Comparison of ENCODE assay signal across 16 cellular contexts in genomic region chr7:1197997-1198632, GRCh38. TPM values are rescaled to one million over a fixed set of nuclear protein-coding genes. Genes with fewer than 3 reads are reported as not detected.
DNase-seq lines count a peak whose midpoint lies in the region; ATAC-seq and TF ChIP-seq lines count a peak whose summit lies in the region.
"Had no signal": no experiment of that assay in that cellular context is flagged by ENCODE, and none has a peak within 500 bp of the region (broad histone marks: within the 10 kb centered on the region; RNA-seq: fewer than 3 reads in every experiment).

No MANE protein-coding gene starts in this region.

- intact Hi-C loops in esophagus muscularis mucosa (cut with DNase I): loop anchor here (10.0 kb wide), 1 partner anchor 237 kb away; no protein-coding TSS in a partner anchor

- no peak for TF ChIP-seq CTCF in esophagus muscularis mucosa (IDR thresholded peaks at IDR 0.05)

- no peaks in the 10 kb centered on the region for H3K9me3 ChIP-seq in esophagus muscularis mucosa
- H3K9me3 ChIP-seq: pancreas, SJSA1 had no signal

- peak; percentile 45 for DNase-seq in A172 (ENCODE audit: low spot score)
- DNase-seq in H4 (ENCODE audit: low spot score): peak; percentile 84
- peak; percentile 59 for DNase-seq in RPMI7951 (ENCODE audit: low read depth)
- DNase-seq in fibroblast of the conjunctiva (ENCODE audit: low read depth): peak; percentile 17
- DNase-seq in esophagus muscularis mucosa (ENCODE audit: extremely low spot score): no peak
- no peak for DNase-seq in NOMO-1 (lab: John Stamatoyannopoulos, UW; ENCODE audit: unreplicated experiment in 2 of 2)
- DNase-seq in activated CD4-positive, alpha-beta T cell treated with anti-CD3 and anti-CD28 coated beads, Interleukin-2, amount 50 U/mL, for 4 hours: no peak
- DNase-seq: activated CD4-positive, CD25-positive, alpha-beta regulatory T cell; AML-193; central memory CD4-positive, alpha-beta T cell; H9; pancreas; stimulated activated CD4-positive, alpha-beta T cell treated with anti-CD3 and anti-CD28 coated beads, Interleukin-4, amount 100 ng/mL, for 24 hours had no signal

- H3K4me3 ChIP-seq in esophagus muscularis mucosa: peak overlapping the region in 1 of 4 donors; percentile 14
- H3K4me3 ChIP-seq: pancreas, SJSA1 had no signal

- no peak for ATAC-seq in HG03139 (IDR thresholded peaks at IDR 0.05; ENCODE audit: unreplicated experiment)
- ATAC-seq: pancreas had no signal

- H3K27ac ChIP-seq in esophagus muscularis mucosa (replicated peaks in 1 of 4): peak overlapping the region in 2 of 4 donors; percentile 48 to 60
- H3K27ac ChIP-seq: pancreas, SJSA1 had no signal

- no peak for TF ChIP-seq POLR2A in esophagus muscularis mucosa (IDR thresholded peaks at IDR 0.05; ENCODE audit: low read depth)

- WGBS in esophagus muscularis mucosa: 14% methylated on average over 15 of the region's 15 CpGs

- H3K36me3 ChIP-seq in esophagus muscularis mucosa: no peaks in the 10 kb centered on the region
- H3K36me3 ChIP-seq: pancreas, SJSA1 had no signal

- TF ChIP-seq EP300 in esophagus muscularis mucosa (IDR thresholded peaks at IDR 0.05): no peak

- peaks cover 0 to 21% (median 13%) of the 10 kb centered on the region in 4 donors for H3K4me1 ChIP-seq in esophagus muscularis mucosa
- H3K4me1 ChIP-seq: pancreas had no signal

- H3K27me3 ChIP-seq in esophagus muscularis mucosa: peaks cover 0 to 70% (median 10%) of the 10 kb centered on the region in 4 donors
- H3K27me3 ChIP-seq: pancreas had no signal

RNA-seq across cellular contexts. Expression of gene UNCX, which starts 34.6 kb away (rescaled TPM):
- total RNA-seq in A172 (2014; rRNA removed; shearing (Covaris generic)): not detected in 2 replicates
- not detected in 2 replicates for total RNA-seq in H4 (2014; rRNA removed; shearing (Covaris generic))
- not detected in 2 replicates for total RNA-seq in RPMI7951 (2014; rRNA removed; shearing (Covaris generic))
- not detected for total RNA-seq in esophagus muscularis mucosa
- total RNA-seq: H9, lower leg skin, pancreas, SJSA1 had no signal

RNA-seq across cellular contexts. Expression of gene ZFAND2A, which starts 38.1 kb away (rescaled TPM):
- total RNA-seq in A172 (2014; rRNA removed; shearing (Covaris generic)): 57.3 and 70.3 TPM in 2 replicates
- total RNA-seq in H4 (2014; rRNA removed; shearing (Covaris generic)): 41.1 and 52.5 TPM in 2 replicates
- total RNA-seq in RPMI7951 (2014; rRNA removed; shearing (Covaris generic)): 33.0 and 34.9 TPM in 2 replicates
- 10 to 100 TPM; 24.3 to 27.5 (median 25.5) TPM for total RNA-seq in esophagus muscularis mucosa

Comparison
In these comparisons a context has a peak if more than half of its experiments do, and no peak if none do; other contexts are left out.
1. DNase-seq: peak in A172 (single experiment), H4 (single experiment), RPMI7951 (single experiment) and fibroblast of the conjunctiva (single experiment); none in esophagus muscularis mucosa (single experiment), NOMO-1 (0 of 2) and activated CD4-positive, alpha-beta T cell treated with anti-CD3 and anti-CD28 coated beads, Interleukin-2, amount 50 U/mL, for 4 hours (0 of 2).